Comparison of ENCODE assay signal across 8 cellular contexts in genomic region chr4:125313497-125313896, GRCh38. TPM values are rescaled to one million over a fixed set of nuclear protein-coding genes. Genes with fewer than 3 reads are reported as not detected.
DNase-seq lines count a peak whose midpoint lies in the region; ATAC-seq, FAIRE-seq and TF ChIP-seq lines count a peak whose summit lies in the region.

No MANE protein-coding gene starts in this region.

- POLR2A ChIA-PET in PC-9 (lab: Charles Lee; ENCODE audit: unreplicated experiment) (no interaction called here), HepG2 (lab: Yijun Ruan, JAX) (no interaction called here)

- H3K9ac ChIP-seq in HepG2 (ENCODE audit: insufficient read depth, low read depth, low read length), result no peak overlapping the region

- peak; percentile 74 to 92 for DNase-seq in HAP-1 (ENCODE audit: low spot score in 2 of 2)
- peak; percentile 78 for DNase-seq in M059J (ENCODE audit: low read depth)
- peak; percentile 49 to 74 for DNase-seq in PC-9
- DNase-seq in bronchial epithelial cell (ENCODE audit: low read depth), result peak; percentile 77
- peak; percentile 83 for DNase-seq in HepG2 (ENCODE audit: low spot score)
- DNase-seq in tibial nerve (ENCODE audit: low spot score in 2 of 2), result peak in 1 of 2 donors; percentile 86

- H3K27me3 ChIP-seq in HAP-1 (ENCODE audit: low read depth), result no peaks in the 10 kb centered on the region
- H3K27me3 ChIP-seq in PC-9 (ENCODE audit: insufficient read depth, low read depth), result 0 out of 2 replicates have a peak, but pooled peaks cover 12% of the 10 kb centered on the region
- no peaks in the 10 kb centered on the region for H3K27me3 ChIP-seq in bronchial epithelial cell (ENCODE audit: control insufficient read depth, insufficient read depth, low read length)
- peaks cover 0 to 6% of the 10 kb centered on the region in 2 experiments; a peak in 1 of 5 replicates for H3K27me3 ChIP-seq in HepG2 (ENCODE audit: control insufficient read depth in 1 of 2, insufficient read depth in 2 of 2, low read length in 2 of 2)
- H3K27me3 ChIP-seq in tibial nerve, result no peaks in the 10 kb centered on the region

- peak; percentile 96 for FAIRE-seq in G401.6 (lab: Jason Lieb, UNC)
- no peak for FAIRE-seq in bronchial epithelial cell (lab: Jason Lieb, UNC)
- FAIRE-seq in HepG2 (lab: Jason Lieb, UNC), result peak; percentile 93

- H3K36me3 ChIP-seq in HAP-1 (replicated peaks), result no peaks in the 10 kb centered on the region; the same call in none of the 2 replicates
- H3K36me3 ChIP-seq in PC-9 (ENCODE audit: low read depth), result no peaks in the 10 kb centered on the region
- no peaks in the 10 kb centered on the region for H3K36me3 ChIP-seq in bronchial epithelial cell (ENCODE audit: control insufficient read depth, insufficient read depth, low read length)
- H3K36me3 ChIP-seq in HepG2 (replicated peaks in 1 of 2; ENCODE audit: control insufficient read depth in 1 of 2, insufficient read depth in 2 of 2, low read length in 2 of 2), result no peaks in the 10 kb centered on the region
- H3K36me3 ChIP-seq in tibial nerve, result no peaks in the 10 kb centered on the region

- H3K4me1 ChIP-seq in HAP-1 (peaks cover 13% of the 10 kb centered on the region), PC-9 (replicated peaks; ENCODE audit: insufficient read depth) (peaks cover 9% of the 10 kb centered on the region; the same call in 1 of the 2 replicates), HepG2 (ENCODE audit: insufficient read depth, low read length) (peaks cover 20% of the 10 kb centered on the region), tibial nerve (peaks cover 0 to 21% (median 8%) of the 10 kb centered on the region in 4 donors)

- BruUV-seq in PC-9 (replicated peaks; lab: Mats Ljungman, UMichigan), result no TSS peak
- no TSS peak for BruUV-seq in HepG2 (replicated peaks; lab: Mats Ljungman, UMichigan)

- ATAC-seq in HepG2, result peak; percentile 1; the same call in 1 of the 3 replicates

- no peaks in the 10 kb centered on the region for H4K20me1 ChIP-seq in PC-9 (ENCODE audit: insufficient read depth)
- H4K20me1 ChIP-seq in HepG2 (ENCODE audit: insufficient read depth, low read length), result no peaks in the 10 kb centered on the region

- under 1% methylated on average over 7 of the region's 7 CpGs for WGBS in HepG2 (ENCODE audit: low lambda C conversion rate)
- WGBS in tibial nerve, 2 donors, result 1% methylated on average over 7 of the region's 7 CpGs

- no peak overlapping the region for H2AFZ ChIP-seq in PC-9
- peak overlapping the region; percentile 94 for H2AFZ ChIP-seq in HepG2 (ENCODE audit: low read length)

- in situ Hi-C loops in HAP-1 (cut with MboI; ENCODE audit: low sequenced_read_pairs) (loop anchor here (10.0 to 25.0 kb wide), 3 partner anchors 431 to 1274 kb away; no protein-coding TSS in a partner anchor), HepG2 (cut with HindIII; ENCODE audit: extremely low pct_ligation_motif_present, low pct_unique_long_range_greater_than_20kb) (loop anchor here (5.0 to 25.0 kb wide), 4 partner anchors 439 to 1299 kb away; no protein-coding TSS in a partner anchor)

- TF ChIP-seq EP300 in HepG2 (IDR thresholded peaks at IDR 0.05; ENCODE audit: low read depth in 2 of 2, low read length in 2 of 2), result no peak
- TF ChIP-seq EP300 in HepG2 (CRISPR knock-in tag; IDR thresholded peaks at IDR 0.05; ENCODE audit: borderline replicate concordance), result no peak
- TF ChIP-seq EP300 in tibial nerve (IDR thresholded peaks at IDR 0.05), result peak in 1 of 2 donors; percentile 20

- H3K9me3 ChIP-seq in HAP-1 (peaks cover 11% of the 10 kb centered on the region), PC-9 (ENCODE audit: insufficient read depth, low read depth) (no peaks in the 10 kb centered on the region), HepG2 (ENCODE audit: low read length) (no peaks in the 10 kb centered on the region), tibial nerve (peaks cover 0 to 6% (median 0%) of the 10 kb centered on the region in 4 donors)

- H3F3A ChIP-seq in PC-9 (ENCODE audit: insufficient read depth, low read depth), result no peaks in the 10 kb centered on the region

- CTCF ChIA-PET in PC-9 (lab: Charles Lee) (interaction anchor here (0.7 to 1.0 kb wide), 2 partner anchors 346 to 1835 kb away, joined by 3 read pairs; no protein-coding TSS in a partner anchor), HepG2 (lab: Yijun Ruan, JAX; ENCODE audit: low intra/inter-chr PET ratio, low total read pairs) (interaction anchor here (1.2 to 1.8 kb wide), 4 partner anchors 428 to 1291 kb away, joined by 7 to 13 read pairs (median 11); no protein-coding TSS in a partner anchor)

- peak; percentile 81 for TF ChIP-seq RAD21 in HepG2 (CRISPR knock-in tag; IDR thresholded peaks at IDR 0.05)

- H3K4me2 ChIP-seq in PC-9 (peak overlapping the region; percentile 98), HepG2 (ENCODE audit: low read depth, low read length) (peak overlapping the region; percentile 86)

- no peaks in the 10 kb centered on the region for H3K79me2 ChIP-seq in PC-9 (ENCODE audit: low read depth)
- H3K79me2 ChIP-seq in HepG2 (ENCODE audit: insufficient read depth, low read length), result no peaks in the 10 kb centered on the region

- H3K4me3 ChIP-seq in HAP-1, result no peak overlapping the region
- H3K4me3 ChIP-seq in PC-9, result no peak overlapping the region
- H3K4me3 ChIP-seq in bronchial epithelial cell (ENCODE audit: low read depth, low read length), result no peak overlapping the region
- no peak overlapping the region; a peak in 1 of 6 replicates for H3K4me3 ChIP-seq in HepG2 (replicated peaks in 1 of 3; ENCODE audit: insufficient read depth in 1 of 3, low read depth in 2 of 3, low read length in 3 of 3)
- H3K4me3 ChIP-seq in tibial nerve, result no peak overlapping the region

- TF ChIP-seq CTCF in 22Rv1 (IDR thresholded peaks at IDR 0.05) (peak; percentile 83), PC-9 (conservative IDR thresholded peaks at IDR 0.05) (peak; percentile 95), bronchial epithelial cell (IDR thresholded peaks at IDR 0.05; ENCODE audit: insufficient read depth, low read length, severe bottlenecking) (peak; percentile 73), HepG2 (CRISPR knock-in tag; IDR thresholded peaks at IDR 0.05) (peak; percentile 87), tibial nerve (IDR thresholded peaks at IDR 0.05) (peak; percentile 58 to 88 (median 85))

- TF ChIP-seq POLR2A in HepG2 (IDR thresholded peaks at IDR 0.05; ENCODE audit: insufficient read depth in 1 of 2, low read depth in 2 of 2, low read length in 2 of 2), result no peak
- TF ChIP-seq POLR2A in tibial nerve (IDR thresholded peaks at IDR 0.05), result no peak

- H3K9me2 ChIP-seq in PC-9 (ENCODE audit: insufficient read depth), result no peaks in the 10 kb centered on the region

- H3K27ac ChIP-seq in 22Rv1, result no peak overlapping the region
- H3K27ac ChIP-seq in PC-9, result no peak overlapping the region
- peak overlapping the region; percentile 83 for H3K27ac ChIP-seq in HepG2 (ENCODE audit: extremely low read length, insufficient read depth, low read length)
- peak overlapping the region in 2 of 4 donors; percentile 81 to 95 for H3K27ac ChIP-seq in tibial nerve

- intact Hi-C loops in PC-9 (cut with micrococcal nuclease; ENCODE audit: unreplicated experiment), result loop anchor here (1.0 to 10.0 kb wide), 5 partner anchors 201 to 1541 kb away; no protein-coding TSS in a partner anchor
- intact Hi-C loops in HepG2 (cut with micrococcal nuclease; ENCODE audit: unreplicated experiment), result loop anchor here (1.0 to 10.0 kb wide), 6 partner anchors 119 to 1291 kb away; no protein-coding TSS in a partner anchor

TF ChIP-seq in HepG2, 621 proteins besides CTCF, POLR2A, EP300 and RAD21 (continues in another document):
- TF ChIP-seq BORCS8-MEF2B (CRISPR knock-in tag; IDR thresholded peaks at IDR 0.05), result no peak
- peak; percentile 62 for TF ChIP-seq CREB1 (IDR thresholded peaks at IDR 0.05)
- TF ChIP-seq CREB1 (CRISPR knock-in tag; IDR thresholded peaks at IDR 0.05), result peak; percentile 70
- peak; percentile 43; the same call in 1 of the 2 replicates for TF ChIP-seq ATF1 (CRISPR knock-in tag; IDR thresholded peaks at IDR 0.05)
- no peak for TF ChIP-seq REXO4 (CRISPR knock-in tag; IDR thresholded peaks at IDR 0.05; ENCODE audit: borderline replicate concordance)
- TF ChIP-seq ZNF253 (CRISPR knock-in tag; IDR thresholded peaks at IDR 0.05; ENCODE audit: borderline replicate concordance), result no peak

RNA-seq across cellular contexts. Expression of gene FAT4, which starts 1.3 kb away (rescaled TPM):
- 1.6 and 3.1 TPM in 2 replicates for total RNA-seq in M059J (2014; rRNA removed; shearing (Covaris generic))
- total RNA-seq in PC-9 (2021), result 4.5 and 5.5 TPM in 2 replicates
- 2.0 and 2.1 TPM in 2 replicates for total RNA-seq in bronchial epithelial cell
- total RNA-seq in HepG2 (2016; rRNA removed; fragmentation: Illumina TruSeq; extraction: Trizol), result 0.27 TPM in 2 replicates
- under 0.01 TPM in 1 of 2 replicates, not detected in the other for total RNA-seq in HepG2 (2016; cell fraction: cytosol; rRNA removed; fragmentation: Illumina TruSeq; extraction: Trizol; ENCODE audit: low read depth)
- 0.24 and 0.28 TPM in 2 replicates for total RNA-seq in HepG2 (2016; cell fraction: insoluble cytoplasmic fraction; rRNA removed; fragmentation: Illumina TruSeq; extraction: Trizol)
- 0.03 and 0.06 TPM in 2 replicates for total RNA-seq in HepG2 (2016; cell fraction: membrane; rRNA removed; fragmentation: Illumina TruSeq; extraction: Trizol)
- 0.69 and 0.78 TPM in 2 replicates for total RNA-seq in HepG2 (2016; cell fraction: nucleus; rRNA removed; fragmentation: Illumina TruSeq; extraction: Trizol)
- 0.69 and 1.2 TPM in 2 replicates for polyA plus RNA-seq in HepG2 (2011; rRNA removed)
- polyA plus RNA-seq in HepG2 (2011; cell fraction: cytosol; rRNA removed), result 0.42 and 0.63 TPM in 2 replicates
- polyA plus RNA-seq in HepG2 (2011; cell fraction: nucleus; rRNA removed), result 0.92 and 1.0 TPM in 2 replicates
- polyA plus RNA-seq in HepG2 (2012), result 0.25 and 0.79 TPM in 2 replicates
- polyA plus RNA-seq in HepG2 (2016; cell fraction: cytosol; fragmentation: Illumina TruSeq; extraction: Trizol; ENCODE audit: low read depth), result not detected in 2 replicates
- 0.08 TPM in 2 replicates for polyA plus RNA-seq in HepG2 (2016; cell fraction: insoluble cytoplasmic fraction; fragmentation: Illumina TruSeq; extraction: Trizol; ENCODE audit: low read depth)
- 0.02 TPM in 1 of 2 replicates, not detected in the other for polyA plus RNA-seq in HepG2 (2016; cell fraction: membrane; fragmentation: Illumina TruSeq; extraction: Trizol; ENCODE audit: low read depth)
- polyA plus RNA-seq in HepG2 (2016; cell fraction: nucleus; fragmentation: Illumina TruSeq; extraction: Trizol; ENCODE audit: insufficient read depth, low read depth), result 0.24 and 0.29 TPM in 2 replicates
- 0.94 and 2.7 TPM in 2 replicates for polyA minus RNA-seq in HepG2 (2011; rRNA and poly(A)+ RNA removed; ENCODE audit: low replicate concordance)
- polyA minus RNA-seq in HepG2 (2011; cell fraction: cytosol; rRNA and poly(A)+ RNA removed), result 1.4 and 2.4 TPM in 2 replicates
- 6.6 and 8.8 TPM in 2 replicates for polyA minus RNA-seq in HepG2 (2011; cell fraction: nucleus; rRNA and poly(A)+ RNA removed)
- total RNA-seq in tibial nerve, result 10 to 100 TPM; 12.3 to 22.7 (median 18.4) TPM
